Comparison of ENCODE assay signal across 1 cellular context in the genomic region with DNA sequence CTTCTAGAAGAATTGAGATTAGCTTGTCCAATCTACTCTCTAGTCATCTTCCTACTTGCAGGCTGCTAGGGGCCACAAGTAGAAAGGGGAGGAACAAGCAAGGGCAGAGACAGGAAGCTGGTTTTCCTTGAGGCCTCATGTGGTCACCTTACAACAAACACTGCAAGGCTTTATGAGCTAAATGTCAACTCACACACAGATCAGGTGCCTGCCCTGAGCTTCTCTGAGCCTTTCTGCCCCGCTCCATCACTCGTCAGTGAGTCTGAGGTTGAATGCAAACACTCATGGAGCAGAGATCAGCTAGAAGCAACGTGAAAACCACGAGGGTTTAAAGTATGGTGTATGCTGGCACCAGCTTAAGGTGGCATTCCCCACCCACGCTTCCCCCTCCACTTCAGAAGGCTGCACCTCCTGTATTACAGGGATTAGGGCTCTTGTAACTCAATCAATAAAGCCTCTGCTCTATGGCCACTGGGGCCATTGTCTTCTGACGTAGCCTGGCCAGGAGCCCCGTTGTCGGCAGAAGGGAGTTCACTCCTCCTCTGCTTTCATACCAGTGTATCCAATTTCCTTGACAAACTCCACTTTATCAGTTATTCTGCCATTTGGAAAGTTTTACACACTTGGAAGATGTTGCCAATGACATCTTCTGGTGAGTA.
TF ChIP-seq lines count a peak whose summit lies in the region.

No MANE protein-coding gene starts in this region.

TF ChIP-seq in GM12878, 131 proteins besides CTCF, POLR2A, EP300 and RAD21:
- TF ChIP-seq NR2F1 (conservative IDR thresholded peaks at IDR 0.05) (no peak), EGR1 (IDR thresholded peaks at IDR 0.05; ENCODE audit: borderline replicate concordance in 1 of 2, low read depth in 2 of 2, low read length in 2 of 2) (peak in 1 of 2 experiments; percentile 31; a peak in 1 of 3 replicates), SUZ12 (IDR thresholded peaks at IDR 0.05; ENCODE audit: unreplicated experiment) (no peak), RFX5 (IDR thresholded peaks at IDR 0.05; ENCODE audit: low read depth, low read length) (no peak)
TF ChIP-seq in GM12878: peak in this region for 1.
